ENCODE assay signal across 13 cellular contexts in genomic region chr6:63269470-63269869, GRCh38. TPM values are rescaled to one million over a fixed set of nuclear protein-coding genes. Genes with fewer than 3 reads are reported as not detected.
A peak's percentile ranks its signal among the peaks of the same experiment; 100 is the strongest.
DNase-seq lines count a peak whose midpoint lies in the region; ATAC-seq, FAIRE-seq and TF ChIP-seq lines count a peak whose summit lies in the region.
"Had no signal": no experiment of that assay in that cellular context is flagged by ENCODE, and none has a peak within 500 bp of the region (broad histone marks: within the 10 kb centered on the region; RNA-seq: fewer than 3 reads in every experiment).

No MANE protein-coding gene starts in this region.

- ATAC-seq in GM19395 (IDR thresholded peaks at IDR 0.05; ENCODE audit: unreplicated experiment) (peak; percentile 76), HG02642 (IDR thresholded peaks at IDR 0.05; ENCODE audit: poor library complexity, unreplicated experiment) (peak; percentile 53), HG03457 (IDR thresholded peaks at IDR 0.05; ENCODE audit: unreplicated experiment) (peak; percentile 67)
- ATAC-seq: activated CD4-positive, CD25-positive, alpha-beta regulatory T cell treated with anti-CD3 and anti-CD28 coated beads, Interleukin-2, amount 50 U/mL, for 24 hours; left lung had no signal

- no peak for FAIRE-seq in frontal cortex (lab: Jason Lieb, UNC)

- DNase-seq in GM13976 (ENCODE audit: low spot score) (no peak), germinal center (ENCODE audit: low spot score) (no peak), NCI-H1436 (lab: John Stamatoyannopoulos, UW) (no peak), frontal cortex (ENCODE audit: low spot score in 2 of 2) (no peak)
- no peak for DNase-seq in effector CD4-positive, alpha-beta T cell
- DNase-seq: left lung, NCI-H2029 treated with DMSO at 0.1 percent for 48 hours, NCI-H774, Right ventricle myocardium superior had no signal

- TF ChIP-seq CTCF in GM13976 (IDR thresholded peaks at IDR 0.05; ENCODE audit: borderline replicate concordance, control extremely low read depth, extremely low read depth, insufficient read depth, missing control alignments): peak; percentile 21

- in situ Hi-C loops in GM13976 (cut with MboI; ENCODE audit: low sequenced_read_pairs, unreplicated experiment): loop anchor here (25.0 kb wide), 1 partner anchor 207 kb away; no protein-coding TSS in a partner anchor

RNA-seq across cellular contexts. Expression of gene LGSN, which starts 50.3 kb away (rescaled TPM):
- total RNA-seq in frontal cortex: 0.82 TPM
- total RNA-seq: Right ventricle myocardium superior had no signal

RNA-seq across cellular contexts. Expression of gene FKBP1C, which starts 58.2 kb away (rescaled TPM):
- total RNA-seq in frontal cortex: 0.41 TPM
